In genomic region chr2:78766459-78766858, GRCh38 we compare ENCODE assay signal across 20 cellular contexts.
A peak's percentile ranks its signal among the peaks of the same experiment; 100 is the strongest.
DNase-seq lines count a peak whose midpoint lies in the region; ATAC-seq and TF ChIP-seq lines count a peak whose summit lies in the region.
"Had no signal": no experiment of that assay in that cellular context is flagged by ENCODE, and none has a peak within 500 bp of the region (broad histone marks: within the 10 kb centered on the region; RNA-seq: fewer than 3 reads in every experiment).

No MANE protein-coding gene starts in this region.

- ATAC-seq in left lobe of liver = no peak
- ATAC-seq: GM12878, GM23338, HCT116 had no signal

- H3K9me3 Mint-ChIP-seq in progenitor cell of endocrine pancreas (ENCODE audit: low read depth) = peaks cover 14% of the 10 kb centered on the region

- H3K36me3 Mint-ChIP-seq in progenitor cell of endocrine pancreas (ENCODE audit: insufficient read depth) = peaks cover 2% of the 10 kb centered on the region
- H3K36me3 Mint-ChIP-seq: CD14-positive monocyte had no signal

- no peaks in the 10 kb centered on the region for H3K27me3 Mint-ChIP-seq in progenitor cell of endocrine pancreas
- H3K27me3 Mint-ChIP-seq: CD4-positive, alpha-beta T cell; CD8-positive, alpha-beta memory T cell had no signal

- H3K27ac Mint-ChIP-seq in progenitor cell of endocrine pancreas = no peak overlapping the region
- H3K27ac Mint-ChIP-seq: CD14-positive monocyte; CD4-positive, alpha-beta T cell; CD8-positive, alpha-beta memory T cell; GM23338; H9 had no signal

- peaks cover 2% of the 10 kb centered on the region for H3K4me1 Mint-ChIP-seq in progenitor cell of endocrine pancreas (ENCODE audit: low read depth)
- H3K4me1 Mint-ChIP-seq: CD14-positive monocyte; CD8-positive, alpha-beta memory T cell had no signal

- DNase-seq in Ammon's horn (ENCODE audit: low spot score) (peak; percentile 49), hippocampal formation (lab: John Stamatoyannopoulos, UW) (peak; percentile 7 to 16), midbrain (lab: John Stamatoyannopoulos, UW) (peak; percentile 16), pons (ENCODE audit: low spot score) (peak; percentile 78), left lobe of liver (ENCODE audit: low spot score) (no peak), progenitor cell of endocrine pancreas (ENCODE audit: low spot score, unreplicated experiment) (no peak), NOMO-1 treated with dmso at 0.1 percent for 144 hours (lab: John Stamatoyannopoulos, UW; ENCODE audit: unreplicated experiment) (no peak), SKM-1 (lab: John Stamatoyannopoulos, UW; ENCODE audit: unreplicated experiment) (no peak)
- DNase-seq: BE2C; CD4-positive, alpha-beta T cell; CD8-positive, alpha-beta memory T cell; DMS 273 treated with DMSO at 0.1 percent for 48 hours; DMS79; EL; GDM1; H9 had no signal

- no peak for TF ChIP-seq CTCF in progenitor cell of endocrine pancreas (IDR thresholded peaks at IDR 0.05; ENCODE audit: unreplicated experiment)

- H3K4me3 Mint-ChIP-seq in progenitor cell of endocrine pancreas (ENCODE audit: low read depth) = no peak overlapping the region
- H3K4me3 Mint-ChIP-seq: CD14-positive monocyte; CD4-positive, alpha-beta T cell; CD8-positive, alpha-beta memory T cell; GM23338; H9 had no signal

Comparison
In these comparisons a context has a peak if more than half of its experiments do, and no peak if none do; other contexts are left out.
1. DNase-seq: peak in Ammon's horn (single experiment), hippocampal formation (2 of 2), midbrain (single experiment) and pons (single experiment); none in left lobe of liver (single experiment), progenitor cell of endocrine pancreas (single experiment), NOMO-1 treated with dmso at 0.1 percent for 144 hours (single experiment) and SKM-1 (single experiment).